Comparison of ENCODE assay signal across 14 cellular contexts in genomic region chr3:75623656-75624055, GRCh38. TPM values are rescaled to one million over a fixed set of nuclear protein-coding genes. Genes with fewer than 3 reads are reported as not detected.
"Had no signal": no experiment of that assay in that cellular context is flagged by ENCODE, and none has a peak within 500 bp of the region (broad histone marks: within the 10 kb centered on the region; RNA-seq: fewer than 3 reads in every experiment).

No MANE protein-coding gene starts in this region.

RNA-seq across cellular contexts. Expression of gene FRG2C, which starts 40.5 kb away (rescaled TPM):
- total RNA-seq: activated B cell treated with CpG ODN at 0.5 μM for 24 hours; activated CD4-positive, alpha-beta memory T cell treated with anti-CD3 and anti-CD28 coated beads for 36 hours; activated CD4-positive, alpha-beta memory T cell treated with anti-CD3 and anti-CD28 coated beads, Interleukin-2, amount 10 ng/mL, durations not matched to agents 7 days and 5 days; activated CD4-positive, alpha-beta T cell treated with anti-CD3 and anti-CD28 coated beads for 36 hours; activated CD4-positive, alpha-beta T cell treated with anti-CD3 and anti-CD28 coated beads, Interleukin-2, amount 10 ng/mL, durations not matched to agents 24 days and 14 days; activated CD4-positive, alpha-beta T cell treated with anti-CD3 and anti-CD28 coated beads, Interleukin-2, amount 10 ng/mL, durations not matched to agents 7 days and 5 days; activated CD8-positive, alpha-beta memory T cell treated with anti-CD3 and anti-CD28 coated beads for 36 hours; activated CD8-positive, alpha-beta memory T cell treated with anti-CD3 and anti-CD28 coated beads, Interleukin-2, amount 10 ng/mL, durations not matched to agents 7 days and 5 days; activated CD8-positive, alpha-beta T cell treated with anti-CD3 and anti-CD28 coated beads for 36 hours; activated CD8-positive, alpha-beta T cell treated with anti-CD3 and anti-CD28 coated beads, Interleukin-2, amount 10 ng/mL, durations not matched to agents 7 days and 5 days; T-cell; T-helper 1 cell treated with Interleukin-12 subunit alpha and Interleukin-12 subunit beta and Interleukin-4 antibody, amounts not matched to agents 30 ng/mL and 1 ng/mL, for 36 hours; T-helper 17 cell; T-helper 2 cell treated with Interferon-gamma antibody and Interleukin-4, amounts not matched to agents 100 ng/mL and 5 ng/mL, for 36 hours had no signal
